Comparison of ENCODE assay signal across 9 cellular contexts in genomic region chr14:50955373-50956043, GRCh38. TPM values are rescaled to one million over a fixed set of nuclear protein-coding genes. Genes with fewer than 3 reads are reported as not detected.
DNase-seq lines count a peak whose midpoint lies in the region; ATAC-seq, FAIRE-seq and TF ChIP-seq lines count a peak whose summit lies in the region.
"Had no signal": no experiment of that assay in that cellular context is flagged by ENCODE, and none has a peak within 500 bp of the region (broad histone marks: within the 10 kb centered on the region; RNA-seq: fewer than 3 reads in every experiment).

No MANE protein-coding gene starts in this region.

- H3K79me2 ChIP-seq in GM23338 (replicated peaks; ENCODE audit: insufficient read depth): no peaks in the 10 kb centered on the region

- H3K36me3 ChIP-seq in GM23338 (ENCODE audit: insufficient read depth) (no peaks in the 10 kb centered on the region), body of pancreas (replicated peaks in 1 of 2; ENCODE audit: insufficient read depth in 1 of 2, low read depth in 2 of 2) (no peaks in the 10 kb centered on the region), kidney (ENCODE audit: control insufficient read depth in 1 of 2, insufficient read depth in 2 of 2, low read length in 2 of 2) (no peaks in the 10 kb centered on the region)

- H3F3A ChIP-seq in GM23338 (replicated peaks; ENCODE audit: low read depth): no peaks in the 10 kb centered on the region

- H3K27ac ChIP-seq in GM23338 (ENCODE audit: low read depth) (no peak overlapping the region), body of pancreas (peak overlapping the region in 1 of 4 donors; percentile 39), kidney (ENCODE audit: low read depth in 2 of 2, low read length in 2 of 2) (no peak overlapping the region)

- no peak overlapping the region for H3K9ac ChIP-seq in kidney (ENCODE audit: low read length in 2 of 2)

- H3K4me2 ChIP-seq in GM23338: no peak overlapping the region

- no peak overlapping the region for H3K4me3 ChIP-seq in GM23338
- H3K4me3 ChIP-seq in body of pancreas: no peak overlapping the region
- H3K4me3 ChIP-seq in kidney (ENCODE audit: low read length in 2 of 2): no peak overlapping the region

- no peaks in the 10 kb centered on the region for H3K27me3 ChIP-seq in GM23338 (ENCODE audit: insufficient read depth)
- H3K27me3 ChIP-seq in body of pancreas: no peaks in the 10 kb centered on the region

- CTCF ChIA-PET in T-cell (lab: Charles Lee): no interaction called here

- ATAC-seq in GM23338 (peak; percentile 87), body of pancreas (peak; percentile 45), T-cell (replicated peaks in 1 of 4) (no peak)
- peak; percentile 60 to 92 for ATAC-seq in stimulated activated naive B cell treated with anti-CD40 and anti-IgM and Interleukin-4, amounts not matched to agents 10 μg/mL and 1 μg/mL and 100 μg/mL, for 72 hours (replicated peaks)

- no peak overlapping the region for H3K4me3 Mint-ChIP-seq in GM23338
- H3K4me3 Mint-ChIP-seq in stimulated activated naive B cell treated with anti-CD40 and anti-IgM and Interleukin-4, amounts not matched to agents 10 μg/mL and 1 μg/mL and 100 μg/mL, for 72 hours: no peak overlapping the region
- no peak overlapping the region for H3K4me3 Mint-ChIP-seq in T-cell

- H3K9me3 ChIP-seq in body of pancreas (no peaks in the 10 kb centered on the region), kidney (ENCODE audit: control insufficient read depth in 1 of 2, low read length in 2 of 2) (no peaks in the 10 kb centered on the region)

- DNase-seq in Ammon's horn (ENCODE audit: low spot score) (peak; percentile 51), GM23338 (ENCODE audit: low spot score) (peak; percentile 79), NCI-H69 (lab: John Stamatoyannopoulos, UW) (peak; percentile 99), body of pancreas (peak in 2 of 4 donors; percentile 22 to 70), kidney (peak; percentile 85), T-cell (no peak)
- DNase-seq in stimulated activated naive B cell treated with anti-CD40 and anti-IgM and Interleukin-4, amounts not matched to agents 10 μg/mL and 1 μg/mL and 100 μg/mL, for 72 hours: no peak
- DNase-seq in activated CD4-positive, alpha-beta T cell treated with anti-CD3 and anti-CD28 coated beads, Interleukin-2, amount 50 U/mL, for 1 hour: no peak

- no peak for TF ChIP-seq POLR2A in body of pancreas (IDR thresholded peaks at IDR 0.05)

- POLR2A ChIA-PET in T-cell (lab: Charles Lee): no interaction called here

- no peaks in the 10 kb centered on the region for H3K9me2 ChIP-seq in GM23338 (ENCODE audit: insufficient read depth)

- TF ChIP-seq CTCF in GM23338 (conservative IDR thresholded peaks at IDR 0.05; ENCODE audit: low read depth in 2 of 2) (peak; percentile 46 to 58), body of pancreas (IDR thresholded peaks at IDR 0.05) (peak in 1 of 7 experiments; percentile 28), kidney (IDR thresholded peaks at IDR 0.05; ENCODE audit: borderline replicate concordance, extremely low read depth, insufficient read depth) (peak; percentile 5)

- WGBS in body of pancreas, 2 donors: 65 to 71% methylated on average over 4 to 5 of the region's 5 CpGs

- H3K4me1 ChIP-seq in GM23338 (ENCODE audit: insufficient read depth) (no peaks in the 10 kb centered on the region), body of pancreas (no peaks in the 10 kb centered on the region), kidney (ENCODE audit: control insufficient read depth in 1 of 2, insufficient read depth in 1 of 2, low read depth in 1 of 2, low read length in 2 of 2) (no peaks in the 10 kb centered on the region)

- no peak overlapping the region for H2AFZ ChIP-seq in GM23338

- H3K27me3 Mint-ChIP-seq in GM23338 (ENCODE audit: insufficient read depth, low read depth, poor library complexity): no peaks in the 10 kb centered on the region
- no peaks in the 10 kb centered on the region for H3K27me3 Mint-ChIP-seq in stimulated activated naive B cell treated with anti-CD40 and anti-IgM and Interleukin-4, amounts not matched to agents 10 μg/mL and 1 μg/mL and 100 μg/mL, for 72 hours
- H3K27me3 Mint-ChIP-seq in T-cell: peaks cover 0 to 3% of the 10 kb centered on the region in 2 donors
- H3K27me3 Mint-ChIP-seq: IgD-negative memory B cell had no signal

- no peak for FAIRE-seq in kidney (lab: Jason Lieb, UNC)

- peak overlapping the region; percentile 33; the same call in 1 of the 2 replicates for H3K27ac Mint-ChIP-seq in GM23338
- peak overlapping the region; percentile 26 for H3K27ac Mint-ChIP-seq in stimulated activated naive B cell treated with anti-CD40 and anti-IgM and Interleukin-4, amounts not matched to agents 10 μg/mL and 1 μg/mL and 100 μg/mL, for 72 hours
- no peak overlapping the region for H3K27ac Mint-ChIP-seq in T-cell
- H3K27ac Mint-ChIP-seq: IgD-negative memory B cell had no signal

- H3K9me3 Mint-ChIP-seq in GM23338: peaks cover 6% of the 10 kb centered on the region; the same call in 2 of the 3 replicates
- H3K9me3 Mint-ChIP-seq in stimulated activated naive B cell treated with anti-CD40 and anti-IgM and Interleukin-4, amounts not matched to agents 10 μg/mL and 1 μg/mL and 100 μg/mL, for 72 hours: no peaks in the 10 kb centered on the region
- H3K9me3 Mint-ChIP-seq in T-cell: no peaks in the 10 kb centered on the region
- H3K9me3 Mint-ChIP-seq: IgD-negative memory B cell had no signal

- H3K36me3 Mint-ChIP-seq in GM23338 (ENCODE audit: low read depth) (peaks cover 3% of the 10 kb centered on the region; the same call in 1 of the 3 replicates), T-cell (no peaks in the 10 kb centered on the region)
- H3K36me3 Mint-ChIP-seq in stimulated activated naive B cell treated with anti-CD40 and anti-IgM and Interleukin-4, amounts not matched to agents 10 μg/mL and 1 μg/mL and 100 μg/mL, for 72 hours: no peaks in the 10 kb centered on the region
- H3K36me3 Mint-ChIP-seq: IgD-negative memory B cell had no signal

- H3K4me1 Mint-ChIP-seq in GM23338 (peaks cover 13% of the 10 kb centered on the region), T-cell (no peaks in the 10 kb centered on the region)
- H3K4me1 Mint-ChIP-seq in stimulated activated naive B cell treated with anti-CD40 and anti-IgM and Interleukin-4, amounts not matched to agents 10 μg/mL and 1 μg/mL and 100 μg/mL, for 72 hours: peaks cover 6 to 7% of the 10 kb centered on the region in 2 donors
- H3K4me1 Mint-ChIP-seq: IgD-negative memory B cell had no signal

- intact Hi-C loops in body of pancreas (cut with DNase I): loop anchor here (10.0 kb wide), 1 partner anchor 269 kb away; no protein-coding TSS in a partner anchor
- intact Hi-C loops in kidney (cut with DNase I): no loop called here

- no peaks in the 10 kb centered on the region for H4K20me1 ChIP-seq in GM23338 (replicated peaks; ENCODE audit: insufficient read depth)

TF ChIP-seq in GM23338, 12 proteins besides CTCF, POLR2A, EP300 and RAD21 (continues in another document):
- TF ChIP-seq CREB1 (CRISPR knock-in tag; IDR thresholded peaks at IDR 0.05; ENCODE audit: low read depth) (no peak), JUNB (IDR thresholded peaks at IDR 0.05; ENCODE audit: unreplicated experiment) (no peak), ZNF331 (CRISPR knock-in tag; IDR thresholded peaks at IDR 0.05; ENCODE audit: low read depth) (no peak), STAT1 (IDR thresholded peaks at IDR 0.05; ENCODE audit: unreplicated experiment) (no peak), ZNF114 (CRISPR knock-in tag; IDR thresholded peaks at IDR 0.05) (no peak), ETS1 (IDR thresholded peaks at IDR 0.05) (no peak), NANOG (IDR thresholded peaks at IDR 0.05; ENCODE audit: borderline replicate concordance) (no peak)
- TF ChIP-seq, protein P1, sequence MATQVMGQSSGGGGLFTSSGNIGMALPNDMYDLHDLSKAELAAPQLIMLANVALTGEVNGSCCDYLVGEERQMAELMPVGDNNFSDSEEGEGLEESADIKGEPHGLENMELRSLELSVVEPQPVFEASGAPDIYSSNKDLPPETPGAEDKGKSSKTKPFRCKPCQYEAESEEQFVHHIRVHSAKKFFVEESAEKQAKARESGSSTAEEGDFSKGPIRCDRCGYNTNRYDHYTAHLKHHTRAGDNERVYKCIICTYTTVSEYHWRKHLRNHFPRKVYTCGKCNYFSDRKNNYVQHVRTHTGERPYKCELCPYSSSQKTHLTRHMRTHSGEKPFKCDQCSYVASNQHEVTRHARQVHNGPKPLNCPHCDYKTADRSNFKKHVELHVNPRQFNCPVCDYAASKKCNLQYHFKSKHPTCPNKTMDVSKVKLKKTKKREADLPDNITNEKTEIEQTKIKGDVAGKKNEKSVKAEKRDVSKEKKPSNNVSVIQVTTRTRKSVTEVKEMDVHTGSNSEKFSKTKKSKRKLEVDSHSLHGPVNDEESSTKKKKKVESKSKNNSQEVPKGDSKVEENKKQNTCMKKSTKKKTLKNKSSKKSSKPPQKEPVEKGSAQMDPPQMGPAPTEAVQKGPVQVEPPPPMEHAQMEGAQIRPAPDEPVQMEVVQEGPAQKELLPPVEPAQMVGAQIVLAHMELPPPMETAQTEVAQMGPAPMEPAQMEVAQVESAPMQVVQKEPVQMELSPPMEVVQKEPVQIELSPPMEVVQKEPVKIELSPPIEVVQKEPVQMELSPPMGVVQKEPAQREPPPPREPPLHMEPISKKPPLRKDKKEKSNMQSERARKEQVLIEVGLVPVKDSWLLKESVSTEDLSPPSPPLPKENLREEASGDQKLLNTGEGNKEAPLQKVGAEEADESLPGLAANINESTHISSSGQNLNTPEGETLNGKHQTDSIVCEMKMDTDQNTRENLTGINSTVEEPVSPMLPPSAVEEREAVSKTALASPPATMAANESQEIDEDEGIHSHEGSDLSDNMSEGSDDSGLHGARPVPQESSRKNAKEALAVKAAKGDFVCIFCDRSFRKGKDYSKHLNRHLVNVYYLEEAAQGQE (IDR thresholded peaks at IDR 0.05; ENCODE audit: unreplicated experiment): no peak

RNA-seq across cellular contexts. Expression of gene PYGL, which starts 11.2 kb away (rescaled TPM):
- 77.0 and 93.8 TPM in 2 replicates for total RNA-seq in GM23338 (2014; rRNA removed; shearing (Covaris generic))
- polyA plus RNA-seq in GM23338 (2016; fragmentation: Nextera tagmentation; extraction: Ambion mirVana) (50.9 and 57.6 TPM in 2 replicates), kidney (ENCODE audit: insufficient read depth, low read depth, low replicate concordance) (12.3 TPM)
- total RNA-seq in body of pancreas (10 to 100 TPM; 11.5 to 11.9 TPM), kidney (40.3 TPM), T-cell (under 1 TPM; 0.44 to 0.90 (median 0.65) TPM)

Comparison
In these comparisons a context has a peak if more than half of its experiments do, and no peak if none do; other contexts are left out.
1. DNase-seq: peak in Ammon's horn (single experiment), GM23338 (single experiment), NCI-H69 (single experiment) and kidney (single experiment); none in stimulated activated naive B cell treated with anti-CD40 and anti-IgM and Interleukin-4, amounts not matched to agents 10 μg/mL and 1 μg/mL and 100 μg/mL, for 72 hours (single experiment), T-cell (0 of 34) and activated CD4-positive, alpha-beta T cell treated with anti-CD3 and anti-CD28 coated beads, Interleukin-2, amount 50 U/mL, for 1 hour (single experiment).
2. ATAC-seq: peak in GM23338 (single experiment), body of pancreas (single experiment) and stimulated activated naive B cell treated with anti-CD40 and anti-IgM and Interleukin-4, amounts not matched to agents 10 μg/mL and 1 μg/mL and 100 μg/mL, for 72 hours (2 of 2); none in T-cell (0 of 4).
3. H3K27ac Mint-ChIP-seq: peak in GM23338 (single experiment) and stimulated activated naive B cell treated with anti-CD40 and anti-IgM and Interleukin-4, amounts not matched to agents 10 μg/mL and 1 μg/mL and 100 μg/mL, for 72 hours (single experiment); none in T-cell (0 of 2).
4. RNA of gene PYGL, which starts 11.2 kb away (total RNA-seq): 77.0 to 93.8 TPM in GM23338, 40.3 TPM in kidney (single experiment) and 11.5 to 11.9 TPM in body of pancreas; 0.44 to 0.90 TPM in T-cell; every median in the first group is over 4 times any median in the second.